In genomic region chr1:226670062-226670461, GRCh38 we compare ENCODE assay signal across 18 cellular contexts.
"Had no signal": no experiment of that assay in that cellular context is flagged by ENCODE, and none has a peak within 500 bp of the region (broad histone marks: within the 10 kb centered on the region; RNA-seq: fewer than 3 reads in every experiment).

No MANE protein-coding gene starts in this region.

- H3K27me3 Mint-ChIP-seq: activated B cell treated with CpG ODN at 0.5 μM for 24 hours; dendritic cell treated with granulocyte-macrophage colony-stimulating factor and Interleukin-4, amounts not matched to agents 40 ng/mL and 50 ng/mL, for 4 days had no signal

- H3K4me3 Mint-ChIP-seq: activated B cell treated with CpG ODN at 0.5 μM for 24 hours; activated naive CD4-positive, alpha-beta T cell treated with anti-CD3 and anti-CD28 coated beads for 36 hours; activated T-helper 1 cell treated with anti-CD3 and anti-CD28 coated beads, Interleukin-12 subunit alpha, Interleukin-12 subunit beta, Interleukin-2, Interleukin-4 antibody, amounts not matched to agents 30 ng/mL and 10 ng/mL and 1 ng/mL, durations not matched to agents 14 hours and 24 hours and 36 hours; dendritic cell treated with granulocyte-macrophage colony-stimulating factor and Interleukin-4, amounts not matched to agents 40 ng/mL and 50 ng/mL, for 4 days; nephron had no signal

- ATAC-seq: lower lobe of right lung had no signal

- H3K27me3 ChIP-seq: brain microvascular endothelial cell, suprapubic skin, upper lobe of left lung had no signal

- H3K27ac Mint-ChIP-seq: activated B cell treated with CpG ODN at 0.5 μM for 24 hours; activated T-helper 1 cell treated with anti-CD3 and anti-CD28 coated beads, Interleukin-12 subunit alpha, Interleukin-12 subunit beta, Interleukin-2, Interleukin-4 antibody, amounts not matched to agents 30 ng/mL and 10 ng/mL and 1 ng/mL, durations not matched to agents 14 hours and 24 hours and 36 hours; dendritic cell treated with granulocyte-macrophage colony-stimulating factor and Interleukin-4, amounts not matched to agents 40 ng/mL and 50 ng/mL, for 4 days; nephron; progenitor cell of endocrine pancreas had no signal

- H3K36me3 ChIP-seq: brain microvascular endothelial cell, lower lobe of right lung, suprapubic skin, upper lobe of left lung had no signal

- H3K9me3 ChIP-seq: lower lobe of right lung, suprapubic skin, upper lobe of left lung had no signal

- H3K27ac ChIP-seq: brain microvascular endothelial cell, lower lobe of right lung, suprapubic skin, upper lobe of left lung had no signal

- DNase-seq: activated B cell treated with CpG ODN at 0.5 μM for 24 hours; activated CD4-positive, alpha-beta T cell treated with anti-CD3 and anti-CD28 coated beads, Interleukin-2, amount 50 U/mL, for 1 hour; activated naive CD4-positive, alpha-beta T cell treated with anti-CD3 and anti-CD28 coated beads for 36 hours; amniotic stem cell; brain microvascular endothelial cell; cerebellar nuclear complex; erythroblast; hippocampal formation; lower lobe of right lung; occipital lobe; stimulated activated CD4-positive, alpha-beta T cell treated with anti-CD3 and anti-CD28 coated beads, Interleukin-12 subunit alpha, Interleukin-12 subunit beta, amount 100 ng/mL, for 4 hours; stimulated activated naive CD4-positive, alpha-beta T cell; upper lobe of left lung had no signal

- H3K9me3 Mint-ChIP-seq: activated B cell treated with CpG ODN at 0.5 μM for 24 hours; activated naive CD4-positive, alpha-beta T cell treated with anti-CD3 and anti-CD28 coated beads for 36 hours; activated T-helper 1 cell treated with anti-CD3 and anti-CD28 coated beads, Interleukin-12 subunit alpha, Interleukin-12 subunit beta, Interleukin-2, Interleukin-4 antibody, amounts not matched to agents 30 ng/mL and 10 ng/mL and 1 ng/mL, durations not matched to agents 14 hours and 24 hours and 36 hours; dendritic cell treated with granulocyte-macrophage colony-stimulating factor and Interleukin-4, amounts not matched to agents 40 ng/mL and 50 ng/mL, for 4 days; nephron had no signal

- H3K4me3 ChIP-seq: lower lobe of right lung, suprapubic skin, upper lobe of left lung had no signal
